Comparison of ENCODE assay signal across 11 cellular contexts in genomic region chr3:115239717-115240116, GRCh38.
A peak's percentile ranks its signal among the peaks of the same experiment; 100 is the strongest.
DNase-seq lines count a peak whose midpoint lies in the region; ATAC-seq and TF ChIP-seq lines count a peak whose summit lies in the region.
"Had no signal": no experiment of that assay in that cellular context is flagged by ENCODE, and none has a peak within 500 bp of the region (broad histone marks: within the 10 kb centered on the region; RNA-seq: fewer than 3 reads in every experiment).

No MANE protein-coding gene starts in this region.

- ATAC-seq in aorta (ENCODE audit: low FRiP score): peak; percentile 89

- no peak overlapping the region for H3K27ac Mint-ChIP-seq in Caco-2 (ENCODE audit: unreplicated experiment)
- H3K27ac Mint-ChIP-seq: naive B cell had no signal

- peaks cover 3% of the 10 kb centered on the region for H3K27me3 Mint-ChIP-seq in Caco-2 (ENCODE audit: insufficient read depth, unreplicated experiment)

- no peaks in the 10 kb centered on the region for H3K9me3 ChIP-seq in ascending aorta
- no peaks in the 10 kb centered on the region for H3K9me3 ChIP-seq in aorta (ENCODE audit: control insufficient read depth, low read length)
- no peaks in the 10 kb centered on the region for H3K9me3 ChIP-seq in Caco-2

- H3K4me3 ChIP-seq in ascending aorta: no peak overlapping the region
- peak overlapping the region in 1 of 2 donors; percentile 34 for H3K4me3 ChIP-seq in aorta (ENCODE audit: low read length in 2 of 2)
- no peak overlapping the region for H3K4me3 ChIP-seq in Caco-2 (ENCODE audit: low read depth, low read length)
- H3K4me3 ChIP-seq: SK-N-MC had no signal

- intact Hi-C loops in ascending aorta (cut with DNase I): loop anchor here (5.0 kb wide), 1 partner anchor 163 kb away; no protein-coding TSS in a partner anchor
- intact Hi-C loops in aorta (cut with DNase I): loop anchor here (5.0 to 10.0 kb wide), 2 partner anchors 155 to 163 kb away; no protein-coding TSS in a partner anchor
- intact Hi-C loops in Caco-2 (cut with micrococcal nuclease; ENCODE audit: unreplicated experiment): no loop called here

- no peaks in the 10 kb centered on the region for H3K4me1 Mint-ChIP-seq in Caco-2 (ENCODE audit: low read depth, unreplicated experiment)
- H3K4me1 Mint-ChIP-seq: naive B cell had no signal

- WGBS in aorta, 2 donors: 5 to 6% methylated on average over 6 of the region's 6 CpGs

- POLR2A ChIA-PET in Caco-2 (lab: Charles Lee): no interaction called here

- DNase-seq in AG08396 (ENCODE audit: low spot score) (peak; percentile 70), NCI-H1930 (lab: John Stamatoyannopoulos, UW) (peak; percentile 70 to 77), ascending aorta (ENCODE audit: low spot score in 2 of 2) (peak; percentile 25 to 87), islet precursor cell (peak; percentile 72), aorta (peak; percentile 74 to 79), Caco-2 (no peak), KG1 (lab: John Stamatoyannopoulos, UW) (no peak)
- DNase-seq in stimulated activated CD4-positive, alpha-beta T cell treated with anti-CD3 and anti-CD28 coated beads, Interleukin-4, amount 100 ng/mL, for 4 hours: no peak
- DNase-seq: DND-41, naive B cell had no signal

- H3K27ac ChIP-seq in ascending aorta (peak overlapping the region in 1 of 2 donors; percentile 10), aorta (ENCODE audit: low read depth in 1 of 2, low read length in 2 of 2) (peak overlapping the region in 1 of 2 donors; percentile 40)
- H3K27ac ChIP-seq: SK-N-MC had no signal

- H3K27me3 ChIP-seq in ascending aorta: no peaks in the 10 kb centered on the region
- H3K27me3 ChIP-seq in aorta (ENCODE audit: control insufficient read depth in 1 of 2, insufficient read depth in 2 of 2, low read length in 1 of 2): no peaks in the 10 kb centered on the region
- no peaks in the 10 kb centered on the region for H3K27me3 ChIP-seq in Caco-2 (replicated peaks; ENCODE audit: control insufficient read depth, insufficient read depth, low read length)

- CTCF ChIA-PET in Caco-2 (lab: Charles Lee): no interaction called here

- H3K36me3 ChIP-seq in ascending aorta: no peaks in the 10 kb centered on the region
- H3K36me3 ChIP-seq in aorta (ENCODE audit: control insufficient read depth in 1 of 2, insufficient read depth in 2 of 2, low read length in 1 of 2): no peaks in the 10 kb centered on the region
- H3K36me3 ChIP-seq in Caco-2 (ENCODE audit: control insufficient read depth, insufficient read depth, low read length): no peaks in the 10 kb centered on the region

- H3K4me3 Mint-ChIP-seq in Caco-2 (ENCODE audit: unreplicated experiment): no peak overlapping the region
- H3K4me3 Mint-ChIP-seq: naive B cell had no signal

- TF ChIP-seq CTCF in ascending aorta (IDR thresholded peaks at IDR 0.05) (no peak), Caco-2 (IDR thresholded peaks at IDR 0.05; ENCODE audit: insufficient read depth in 1 of 2, low read depth in 1 of 2, low read length in 1 of 2, severe bottlenecking in 1 of 2, unreplicated experiment in 1 of 2) (no peak)

- no peaks in the 10 kb centered on the region for H3K36me3 Mint-ChIP-seq in Caco-2 (ENCODE audit: insufficient read depth, unreplicated experiment)

- H3K4me1 ChIP-seq in ascending aorta: no peaks in the 10 kb centered on the region
- peaks cover 0 to 3% of the 10 kb centered on the region in 2 donors for H3K4me1 ChIP-seq in aorta (ENCODE audit: control insufficient read depth in 1 of 2, insufficient read depth in 2 of 2, low read length in 2 of 2)
- H3K4me1 ChIP-seq in Caco-2: no peaks in the 10 kb centered on the region

- no peaks in the 10 kb centered on the region for H3K9me3 Mint-ChIP-seq in Caco-2 (ENCODE audit: unreplicated experiment)

- no TSS peak for BruUV-seq in Caco-2 (replicated peaks; lab: Mats Ljungman, UMichigan)

Comparison
In these comparisons a context has a peak if more than half of its experiments do, and no peak if none do; other contexts are left out.
1. DNase-seq: peak in AG08396 (single experiment), NCI-H1930 (2 of 2), ascending aorta (2 of 2), islet precursor cell (single experiment) and aorta (2 of 2); none in Caco-2 (0 of 2), stimulated activated CD4-positive, alpha-beta T cell treated with anti-CD3 and anti-CD28 coated beads, Interleukin-4, amount 100 ng/mL, for 4 hours (0 of 2) and KG1 (single experiment).